Comparison of ENCODE assay signal across 9 cellular contexts in the genomic region with DNA sequence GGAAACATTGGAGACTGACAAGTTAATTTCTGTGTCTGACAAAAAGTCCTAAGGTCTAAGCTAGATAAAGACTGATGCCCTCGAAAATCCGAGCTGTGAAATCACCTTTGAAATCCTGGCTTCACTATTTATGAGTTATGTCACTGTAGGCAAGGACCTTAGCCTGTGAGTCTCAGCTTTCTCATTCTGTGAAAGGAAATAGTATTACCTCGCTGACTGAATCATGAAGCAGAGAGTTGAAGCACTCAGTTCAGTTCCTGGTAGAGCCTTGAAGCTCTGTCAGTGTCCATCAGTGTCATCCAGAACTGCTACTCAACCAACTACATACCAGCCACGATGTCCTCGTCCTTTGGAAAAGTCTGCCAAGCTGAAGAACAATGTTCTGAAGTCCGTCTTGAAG.
"Had no signal": no experiment of that assay in that cellular context is flagged by ENCODE, and none has a peak within 500 bp of the region (broad histone marks: within the 10 kb centered on the region; RNA-seq: fewer than 3 reads in every experiment).

No MANE protein-coding gene starts in this region.

- ATAC-seq: HCT116, HepG2 had no signal

- H3K9me3 ChIP-seq: HAP-1 had no signal

- H3K9ac ChIP-seq: GM23248 had no signal

- H3K27ac ChIP-seq: GM23248, HL-60 had no signal

- FAIRE-seq: HepG2 had no signal

- H3K4me1 ChIP-seq: HAP-1 had no signal

- H2AFZ ChIP-seq: GM23248 had no signal

- H3K36me3 ChIP-seq: HAP-1 had no signal

- H3K4me3 ChIP-seq: GM23248, HAP-1 had no signal

- DNase-seq: GM23248, GOT3, H7, HFFc6, KBM-7 had no signal
